In the genomic region with DNA sequence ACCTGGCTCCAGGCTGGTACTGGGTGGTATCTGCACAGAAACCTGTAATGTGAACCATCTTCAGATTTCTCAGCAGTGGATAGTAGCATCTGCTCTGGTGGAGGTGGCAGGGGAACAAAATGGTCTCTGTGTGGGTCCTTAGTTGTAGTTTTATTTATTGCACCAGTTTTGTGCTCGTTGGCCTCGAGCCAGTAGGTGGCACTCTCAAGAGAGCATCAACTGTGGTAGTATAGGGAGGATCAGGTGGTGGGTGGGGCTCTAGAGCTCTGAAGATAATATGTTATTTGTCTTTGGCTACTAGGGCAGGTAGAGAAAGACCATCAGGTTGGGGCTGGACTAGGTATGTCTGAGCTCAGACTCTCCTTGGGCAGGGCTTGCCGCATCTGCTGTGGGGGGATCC, we compare ENCODE assay signal across 15 cellular contexts.
DNase-seq lines count a peak whose midpoint lies in the region; ATAC-seq and TF ChIP-seq lines count a peak whose summit lies in the region.
"Had no signal": no experiment of that assay in that cellular context is flagged by ENCODE, and none has a peak within 500 bp of the region (broad histone marks: within the 10 kb centered on the region; RNA-seq: fewer than 3 reads in every experiment).

No MANE protein-coding gene starts in this region.

- peak overlapping the region; percentile 56 for H2BK12ac ChIP-seq in trophoblast cell (ENCODE audit: low read length)

- no peak overlapping the region for H2BK5ac ChIP-seq in trophoblast cell (ENCODE audit: low read depth, low read length, poor library complexity)

- H3K9me3 Mint-ChIP-seq in chondrocyte (ENCODE audit: low read depth), result peaks cover 11% of the 10 kb centered on the region

- H3K4ac ChIP-seq in trophoblast cell (ENCODE audit: low read depth, low read length), result no peak overlapping the region

- no peak overlapping the region for H3K4me2 ChIP-seq in trophoblast cell (ENCODE audit: low read length)
- H3K4me2 ChIP-seq: PC-9 had no signal

- H3K4me1 ChIP-seq in trophoblast cell (ENCODE audit: control insufficient read depth in 1 of 2, insufficient read depth in 2 of 2, low read length in 2 of 2), result peaks cover 5 to 6% of the 10 kb centered on the region in 2 experiments

- TF ChIP-seq CTCF in WERI-Rb-1 (IDR thresholded peaks at IDR 0.05; ENCODE audit: low read depth, low read length), result peak; percentile 17; the same call in 1 of the 2 replicates
- TF ChIP-seq CTCF in chondrocyte (IDR thresholded peaks at IDR 0.05), result no peak

- H3K4me3 Mint-ChIP-seq in chondrocyte (ENCODE audit: unreplicated experiment), result no peak overlapping the region
- H3K4me3 Mint-ChIP-seq: stimulated activated effector memory CD8-positive, alpha-beta T cell treated with anti-CD3 and anti-CD28 coated beads, Interleukin-12 subunit alpha, Interleukin-12 subunit beta, amount 100 ng/mL, for 72 hours had no signal

- no peak overlapping the region for H2AFZ ChIP-seq in trophoblast cell (ENCODE audit: insufficient read depth, low read length, poor library complexity)
- H2AFZ ChIP-seq: PC-9 had no signal

- H3K4me3 ChIP-seq in WERI-Rb-1 (ENCODE audit: low read depth, low read length) (no peak overlapping the region), trophoblast cell (ENCODE audit: low read depth, low read length) (no peak overlapping the region)
- H3K4me3 ChIP-seq: PC-9 had no signal

- no peak overlapping the region for H3K27ac Mint-ChIP-seq in chondrocyte (ENCODE audit: unreplicated experiment)
- H3K27ac Mint-ChIP-seq: stimulated activated effector memory CD8-positive, alpha-beta T cell treated with anti-CD3 and anti-CD28 coated beads, Interleukin-12 subunit alpha, Interleukin-12 subunit beta, amount 100 ng/mL, for 72 hours had no signal

- no peak overlapping the region for H4K12ac ChIP-seq in trophoblast cell (ENCODE audit: low read depth, low read length)

- no peak overlapping the region for H2BK120ac ChIP-seq in trophoblast cell (ENCODE audit: insufficient read depth, low read length, poor library complexity)

- no peak overlapping the region for H4K8ac ChIP-seq in trophoblast cell (ENCODE audit: low read depth, low read length)

- H3K79me1 ChIP-seq in trophoblast cell (ENCODE audit: low read length), result peaks cover 6% of the 10 kb centered on the region

- no peak overlapping the region for H3K14ac ChIP-seq in trophoblast cell (ENCODE audit: low read length)

- no peak for ATAC-seq in GM19397 (IDR thresholded peaks at IDR 0.05; ENCODE audit: unreplicated experiment)
- ATAC-seq in GM18519 (IDR thresholded peaks at IDR 0.05; ENCODE audit: low FRiP score, unreplicated experiment), result no peak
- ATAC-seq: activated CD4-positive, CD25-positive, alpha-beta regulatory T cell treated with anti-CD3 and anti-CD28 coated beads, Interleukin-2, amount 50 U/mL, for 24 hours; stimulated activated effector memory CD8-positive, alpha-beta T cell treated with anti-CD3 and anti-CD28 coated beads, Interleukin-12 subunit alpha, Interleukin-12 subunit beta, amount 100 ng/mL, for 72 hours had no signal

- WGBS in trophoblast cell (ENCODE audit: extremely low coverage, insufficient coverage, insufficient read length), result no CpG with 5 or more reads among the region's 3 CpGs

- H4K91ac ChIP-seq in trophoblast cell (ENCODE audit: low read depth, low read length), result no peak overlapping the region

- H3K27ac ChIP-seq in WERI-Rb-1 (no peak overlapping the region), trophoblast cell (ENCODE audit: low read depth, low read length) (peak overlapping the region; percentile 26)
- H3K27ac ChIP-seq: PC-9 had no signal

- peaks cover 3% of the 10 kb centered on the region for H3K27me3 Mint-ChIP-seq in chondrocyte (ENCODE audit: low read depth)

- no peak overlapping the region for H3K9ac ChIP-seq in trophoblast cell (ENCODE audit: low read length)

- no peak overlapping the region for H3K23ac ChIP-seq in trophoblast cell (ENCODE audit: low read length)

- H3K27me3 ChIP-seq in WERI-Rb-1 (ENCODE audit: insufficient read depth, low read depth, severe bottlenecking), result no peaks in the 10 kb centered on the region
- no peaks in the 10 kb centered on the region for H3K27me3 ChIP-seq in trophoblast cell (ENCODE audit: insufficient read depth, low read length)

- DNase-seq in NCI-H748 (lab: John Stamatoyannopoulos, UW; ENCODE audit: unreplicated experiment) (peak; percentile 25), NCI-H748 treated with DMSO at 0.1 percent for 48 hours (lab: John Stamatoyannopoulos, UW) (no peak), HT1080 (ENCODE audit: low read depth) (peak; percentile 30), WERI-Rb-1 (no peak), trophoblast cell (no peak), chondrocyte (ENCODE audit: low spot score) (no peak)
- DNase-seq: activated CD8-positive, alpha-beta memory T cell treated with anti-CD3 and anti-CD28 coated beads, Interleukin-2, amount 50 U/mL, for 4 hours; activated naive CD4-positive, alpha-beta T cell treated with anti-CD3 and anti-CD28 coated beads, Interleukin-2, amount 50 U/mL, for 16 hours; effector memory CD4-positive, alpha-beta T cell; PC-9; stimulated activated CD4-positive, alpha-beta T cell treated with anti-CD3 and anti-CD28 coated beads, Interleukin-4, amount 100 ng/mL, for 4 hours had no signal

- H2AK5ac ChIP-seq in trophoblast cell (ENCODE audit: low read length), result no peak overlapping the region

- H3K36me3 ChIP-seq in WERI-Rb-1 (no peaks in the 10 kb centered on the region), trophoblast cell (ENCODE audit: control insufficient read depth in 1 of 2, insufficient read depth in 2 of 2, low read length in 2 of 2) (no peaks in the 10 kb centered on the region)

- no peaks in the 10 kb centered on the region for H3K79me2 ChIP-seq in trophoblast cell (ENCODE audit: control insufficient read depth, insufficient read depth, low read length, poor library complexity)

- no peaks in the 10 kb centered on the region for H3K4me1 Mint-ChIP-seq in chondrocyte (ENCODE audit: low read depth)
- H3K4me1 Mint-ChIP-seq: stimulated activated effector memory CD8-positive, alpha-beta T cell treated with anti-CD3 and anti-CD28 coated beads, Interleukin-12 subunit alpha, Interleukin-12 subunit beta, amount 100 ng/mL, for 72 hours had no signal

- H3K36me3 Mint-ChIP-seq in chondrocyte (ENCODE audit: low read depth), result no peaks in the 10 kb centered on the region
- H3K36me3 Mint-ChIP-seq: stimulated activated effector memory CD8-positive, alpha-beta T cell treated with anti-CD3 and anti-CD28 coated beads, Interleukin-12 subunit alpha, Interleukin-12 subunit beta, amount 100 ng/mL, for 72 hours had no signal

- H3K9me3 ChIP-seq in WERI-Rb-1 (ENCODE audit: severe bottlenecking), result no peaks in the 10 kb centered on the region
- H3K9me3 ChIP-seq in trophoblast cell (ENCODE audit: insufficient read depth, low read depth, low read length), result no peaks in the 10 kb centered on the region

- no peak overlapping the region for H3K18ac ChIP-seq in trophoblast cell (ENCODE audit: low read length)

Comparison
In these comparisons a context has a peak if more than half of its experiments do, and no peak if none do; other contexts are left out.
1. DNase-seq: peak in NCI-H748 (single experiment) and HT1080 (single experiment); none in NCI-H748 treated with DMSO at 0.1 percent for 48 hours (single experiment), WERI-Rb-1 (single experiment), trophoblast cell (0 of 2) and chondrocyte (single experiment).